Comparison of ENCODE assay signal across 8 cellular contexts in genomic region chr5:58458851-58459275, GRCh38. TPM values are rescaled to one million over a fixed set of nuclear protein-coding genes. Genes with fewer than 3 reads are reported as not detected.
DNase-seq lines count a peak whose midpoint lies in the region; ATAC-seq and TF ChIP-seq lines count a peak whose summit lies in the region.

No MANE protein-coding gene starts in this region.

- no peak for TF ChIP-seq CTCF in 22Rv1 (IDR thresholded peaks at IDR 0.05)

- no peak for ATAC-seq in GM18519 (IDR thresholded peaks at IDR 0.05; ENCODE audit: low FRiP score, unreplicated experiment)

- DNase-seq in HT-29 (ENCODE audit: low spot score) (peak; percentile 70), caudate nucleus (lab: John Stamatoyannopoulos, UW) (no peak), midbrain (lab: John Stamatoyannopoulos, UW) (peak; percentile 50), HuH-7 (ENCODE audit: low spot score) (no peak), NCI-H2107 treated with DMSO at 0.1 percent for 48 hours (lab: John Stamatoyannopoulos, UW; ENCODE audit: unreplicated experiment) (no peak), nucleus accumbens (lab: John Stamatoyannopoulos, UW) (no peak)

- H3K27ac ChIP-seq in 22Rv1 = 0 out of 2 replicates have a peak overlapping the region, but pooled peaks have one; percentile 85
- peak overlapping the region; percentile 78 for H3K27ac ChIP-seq in caudate nucleus (ENCODE audit: low read depth, low read length)

RNA-seq across cellular contexts. Expression of gene PLK2, which starts 1.0 kb away (rescaled TPM):
- total RNA-seq in HT-29 (2014; rRNA removed; shearing (Covaris generic)) = 984 and 1,144 TPM in 2 replicates

RNA-seq across cellular contexts. Expression of gene GAPT, which starts 32.4 kb away (rescaled TPM):
- not detected in 2 replicates for total RNA-seq in HT-29 (2014; rRNA removed; shearing (Covaris generic))

Comparison
In these comparisons a context has a peak if more than half of its experiments do, and no peak if none do; other contexts are left out.
1. DNase-seq: peak in HT-29 (single experiment) and midbrain (single experiment); none in caudate nucleus (0 of 61), HuH-7 (single experiment), NCI-H2107 treated with DMSO at 0.1 percent for 48 hours (single experiment) and nucleus accumbens (0 of 56).